22 cellular contexts compared by ENCODE assay signal in genomic region chr18:77014538-77014937, GRCh38.
DNase-seq lines count a peak whose midpoint lies in the region; TF ChIP-seq lines count a peak whose summit lies in the region.
"Had no signal": no experiment of that assay in that cellular context is flagged by ENCODE, and none has a peak within 500 bp of the region (broad histone marks: within the 10 kb centered on the region; RNA-seq: fewer than 3 reads in every experiment).

No MANE protein-coding gene starts in this region.

- no peak for TF ChIP-seq EP300 in tibial nerve (IDR thresholded peaks at IDR 0.05)

- H3K4me3 Mint-ChIP-seq in glutamatergic neuron (ENCODE audit: unreplicated experiment), result peak overlapping the region; percentile 45
- H3K4me3 Mint-ChIP-seq: activated CD4-positive, alpha-beta T cell treated with anti-CD3 and anti-CD28 coated beads for 36 hours; activated naive CD8-positive, alpha-beta T cell treated with anti-CD3 and anti-CD28 coated beads, Interleukin-2, amount 10 ng/mL, durations not matched to agents 7 days and 5 days; activated T-helper 17 cell treated with anti-CD3 and anti-CD28 coated beads, Interleukin-2, amount 50 U/mL, for 72 hours; naive thymus-derived CD8-positive, alpha-beta T cell had no signal

- no peaks in the 10 kb centered on the region for H3K27me3 ChIP-seq in ascending aorta
- no peaks in the 10 kb centered on the region for H3K27me3 ChIP-seq in neutrophil
- H3K27me3 ChIP-seq in tibial nerve, result no peaks in the 10 kb centered on the region
- peaks cover 11% of the 10 kb centered on the region for H3K27me3 ChIP-seq in osteoblast (ENCODE audit: insufficient read depth, low read length)

- 43 to 46% methylated on average over 5 of the region's 5 CpGs for WGBS in tibial nerve, 2 donors

- TF ChIP-seq CTCF in ascending aorta (IDR thresholded peaks at IDR 0.05) (no peak), glutamatergic neuron (IDR thresholded peaks at IDR 0.05; ENCODE audit: partially characterized antibody, unreplicated experiment) (no peak), neutrophil (IDR thresholded peaks at IDR 0.05) (no peak), tibial nerve (IDR thresholded peaks at IDR 0.05) (no peak), osteoblast (IDR thresholded peaks at IDR 0.05; ENCODE audit: extremely low read depth, low read depth, low read length) (no peak)

- peaks cover 16% of the 10 kb centered on the region for H3K36me3 Mint-ChIP-seq in glutamatergic neuron (ENCODE audit: unreplicated experiment)

- no peak overlapping the region for H3K4me3 ChIP-seq in ascending aorta
- peak overlapping the region in 1 of 2 experiments; percentile 3 for H3K4me3 ChIP-seq in neutrophil (ENCODE audit: low read depth in 1 of 2, low read length in 1 of 2)
- peak overlapping the region; percentile 9 to 51 (median 40) for H3K4me3 ChIP-seq in tibial nerve
- no peak overlapping the region for H3K4me3 ChIP-seq in osteoblast (ENCODE audit: insufficient read depth, low read length)

- H3K9me3 ChIP-seq in ascending aorta (no peaks in the 10 kb centered on the region), neutrophil (no peaks in the 10 kb centered on the region), tibial nerve (no peaks in the 10 kb centered on the region), osteoblast (ENCODE audit: low read depth, low read length) (no peaks in the 10 kb centered on the region)

- H2AFZ ChIP-seq in osteoblast (ENCODE audit: low read length), result no peak overlapping the region

- intact Hi-C loops in ascending aorta (cut with DNase I), result no loop called here

- no peaks in the 10 kb centered on the region for H3K79me2 ChIP-seq in osteoblast (ENCODE audit: insufficient read depth, low read length)

- peak overlapping the region; percentile 53 for H3K27ac Mint-ChIP-seq in glutamatergic neuron (ENCODE audit: unreplicated experiment)
- H3K27ac Mint-ChIP-seq: activated CD4-positive, alpha-beta T cell treated with anti-CD3 and anti-CD28 coated beads for 36 hours; activated naive CD8-positive, alpha-beta T cell treated with anti-CD3 and anti-CD28 coated beads, Interleukin-2, amount 10 ng/mL, durations not matched to agents 7 days and 5 days had no signal

- H3K36me3 ChIP-seq in ascending aorta (peaks cover 13 to 15% of the 10 kb centered on the region in 2 donors), neutrophil (peaks cover 93% of the 10 kb centered on the region), tibial nerve (peaks cover 0 to 11% (median 0%) of the 10 kb centered on the region in 3 donors), osteoblast (ENCODE audit: insufficient read depth, low read length) (no peaks in the 10 kb centered on the region)

- peaks cover 4 to 8% of the 10 kb centered on the region in 2 donors for H3K4me1 ChIP-seq in ascending aorta
- H3K4me1 ChIP-seq in neutrophil (ENCODE audit: control insufficient read depth in 1 of 2, insufficient read depth in 1 of 2, low read depth in 1 of 2, low read length in 1 of 2), result peaks cover 35 to 48% of the 10 kb centered on the region in 2 experiments
- peaks cover 0 to 45% (median 10%) of the 10 kb centered on the region in 4 donors for H3K4me1 ChIP-seq in tibial nerve
- no peaks in the 10 kb centered on the region for H3K4me1 ChIP-seq in osteoblast (ENCODE audit: insufficient read depth, low read length)

- TF ChIP-seq POLR2A in tibial nerve (IDR thresholded peaks at IDR 0.05), result no peak

- H3K4me1 Mint-ChIP-seq in glutamatergic neuron (ENCODE audit: low read depth, unreplicated experiment), result peaks cover 62% of the 10 kb centered on the region

- DNase-seq in ascending aorta (ENCODE audit: low spot score in 2 of 2), result no peak
- DNase-seq in glutamatergic neuron, result no peak
- no peak for DNase-seq in tibial nerve (ENCODE audit: low spot score in 2 of 2)
- no peak for DNase-seq in osteoblast (ENCODE audit: insufficient read length, low spot score, missing footprints)
- DNase-seq in amniotic stem cell (lab: John Stamatoyannopoulos, UW), result no peak
- no peak for DNase-seq in T-helper 2 cell
- no peak for DNase-seq in DMS114 treated with DMSO at 0.1 percent for 48 hours (lab: John Stamatoyannopoulos, UW; ENCODE audit: unreplicated experiment)
- DNase-seq: activated CD4-positive, alpha-beta T cell treated with anti-CD3 and anti-CD28 coated beads for 36 hours; activated naive CD8-positive, alpha-beta T cell treated with anti-CD3 and anti-CD28 coated beads, Interleukin-2, amount 10 ng/mL, durations not matched to agents 7 days and 5 days; COR-L47; effector CD8-positive, alpha-beta T cell; mesendoderm; naive thymus-derived CD8-positive, alpha-beta T cell; NCI-H2029; NCI-H446; RPMI8226; stimulated activated CD4-positive, alpha-beta T cell treated with anti-CD3 and anti-CD28 coated beads, Interleukin-12 subunit alpha, Interleukin-12 subunit beta, amount 100 ng/mL, for 4 hours; stimulated activated CD8-positive, alpha-beta memory T cell treated with anti-CD3 and anti-CD28 coated beads, Interleukin-4, amount 100 ng/mL, for 48 hours had no signal

- H3K27me3 Mint-ChIP-seq in glutamatergic neuron (ENCODE audit: unreplicated experiment), result peaks cover 29% of the 10 kb centered on the region
- H3K27me3 Mint-ChIP-seq: activated CD4-positive, alpha-beta T cell treated with anti-CD3 and anti-CD28 coated beads for 36 hours; activated naive CD8-positive, alpha-beta T cell treated with anti-CD3 and anti-CD28 coated beads, Interleukin-2, amount 10 ng/mL, durations not matched to agents 7 days and 5 days; activated T-helper 17 cell treated with anti-CD3 and anti-CD28 coated beads, Interleukin-2, amount 50 U/mL, for 72 hours; naive thymus-derived CD8-positive, alpha-beta T cell; progenitor cell of endocrine pancreas had no signal

- peaks cover 25% of the 10 kb centered on the region for H3K9me3 Mint-ChIP-seq in glutamatergic neuron (ENCODE audit: unreplicated experiment)
- H3K9me3 Mint-ChIP-seq: activated naive CD8-positive, alpha-beta T cell treated with anti-CD3 and anti-CD28 coated beads, Interleukin-2, amount 10 ng/mL, durations not matched to agents 7 days and 5 days; activated T-helper 17 cell treated with anti-CD3 and anti-CD28 coated beads, Interleukin-2, amount 50 U/mL, for 72 hours had no signal

- H3K4me2 ChIP-seq in osteoblast (ENCODE audit: insufficient read depth, low read length), result no peak overlapping the region
- H3K4me2 ChIP-seq: KMS-11 had no signal

- peak overlapping the region; percentile 25 to 55 for H3K27ac ChIP-seq in ascending aorta
- H3K27ac ChIP-seq in neutrophil, result peak overlapping the region; percentile 82
- H3K27ac ChIP-seq in tibial nerve, result peak overlapping the region; percentile 64 to 94 (median 84)
- no peak overlapping the region for H3K27ac ChIP-seq in osteoblast (ENCODE audit: low read depth, low read length)
- H3K27ac ChIP-seq: KMS-11 had no signal

- H4K20me1 ChIP-seq in osteoblast (ENCODE audit: insufficient read depth, low read length), result no peaks in the 10 kb centered on the region

Comparison
In these comparisons a context has a peak if more than half of its experiments do, and no peak if none do; other contexts are left out.
1. H3K4me3 ChIP-seq: peak in tibial nerve (4 of 4); none in ascending aorta (0 of 2) and osteoblast (single experiment).